Comparison of ENCODE assay signal across 1 cellular context in genomic region chr7:129970816-129971215, GRCh38.
TF ChIP-seq lines count a peak whose summit lies in the region.

No MANE protein-coding gene starts in this region.

TF ChIP-seq in HCT116, 20 proteins besides CTCF, POLR2A, EP300 and RAD21 (continued from another document):
- TF ChIP-seq JUND (IDR thresholded peaks at IDR 0.05) (no peak), FOSL1 (IDR thresholded peaks at IDR 0.05; ENCODE audit: low read depth) (no peak), SIN3A (IDR thresholded peaks at IDR 0.05; ENCODE audit: low read depth) (no peak), CEBPB (IDR thresholded peaks at IDR 0.05; ENCODE audit: low read depth) (no peak), ZNF274 (IDR thresholded peaks at IDR 0.05; ENCODE audit: low read depth, low read length) (no peak), SP1 (IDR thresholded peaks at IDR 0.05; ENCODE audit: low read depth) (no peak), YY1 (IDR thresholded peaks at IDR 0.05; ENCODE audit: extremely low read depth, insufficient replicate concordance, low read depth, low read length) (no peak), EGR1 (IDR thresholded peaks at IDR 0.05; ENCODE audit: low read depth) (no peak), ZFX (IDR thresholded peaks at IDR 0.05) (no peak), TCF7L2 (IDR thresholded peaks at IDR 0.05; ENCODE audit: borderline replicate concordance, extremely low read depth, insufficient read depth, insufficient read length) (no peak), ELF1 (IDR thresholded peaks at IDR 0.05; ENCODE audit: borderline replicate concordance, low read depth) (no peak), SRF (IDR thresholded peaks at IDR 0.05; ENCODE audit: low read depth) (no peak), EZH2phosphoT487 (IDR thresholded peaks at IDR 0.05; ENCODE audit: borderline replicate concordance) (no peak)
- TF ChIP-seq, protein P1, sequence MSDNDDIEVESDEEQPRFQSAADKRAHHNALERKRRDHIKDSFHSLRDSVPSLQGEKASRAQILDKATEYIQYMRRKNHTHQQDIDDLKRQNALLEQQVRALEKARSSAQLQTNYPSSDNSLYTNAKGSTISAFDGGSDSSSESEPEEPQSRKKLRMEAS (IDR thresholded peaks at IDR 0.05), result no peak
